ENCODE assay signal across 24 cellular contexts in the genomic region with DNA sequence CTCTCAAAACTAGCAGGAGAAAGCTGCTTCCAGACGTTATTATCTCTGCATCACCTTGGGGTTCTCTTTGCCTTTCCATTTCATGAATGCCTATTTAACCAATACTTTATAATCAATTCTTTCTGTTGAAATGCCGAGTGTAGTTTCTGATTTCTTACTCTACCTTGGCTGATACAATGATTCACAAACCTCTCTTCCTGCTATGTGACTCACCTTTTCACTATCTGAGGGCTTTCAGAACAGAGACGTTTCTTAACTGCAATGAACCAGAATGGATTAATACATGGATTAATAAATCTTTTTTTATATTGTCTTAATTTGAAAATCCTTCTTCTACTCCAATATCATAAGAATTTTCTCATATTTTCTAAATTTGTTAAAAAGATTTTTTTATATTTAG.
"Had no signal": no experiment of that assay in that cellular context is flagged by ENCODE, and none has a peak within 500 bp of the region (broad histone marks: within the 10 kb centered on the region; RNA-seq: fewer than 3 reads in every experiment).

No MANE protein-coding gene starts in this region.

- H3K9ac ChIP-seq: neural progenitor cell had no signal

- ATAC-seq: left lobe of liver; lower lobe of right lung; naive thymus-derived CD8-positive, alpha-beta T cell; sciatic nerve had no signal

- H3K27ac ChIP-seq: coronary artery, lower lobe of right lung, neural progenitor cell, testis, vagina, VCaP had no signal

- H3K4me3 Mint-ChIP-seq: activated naive CD8-positive, alpha-beta T cell treated with anti-CD3 and anti-CD28 coated beads for 36 hours; naive thymus-derived CD8-positive, alpha-beta T cell; neural progenitor cell; T-helper 2 cell treated with Interferon-gamma antibody and Interleukin-4, amounts not matched to agents 5 μg/mL and 100 μg/mL, for 36 hours had no signal

- H3K4me2 ChIP-seq: neural progenitor cell had no signal

- FAIRE-seq: kidney, small intestine had no signal

- DNase-seq: activated CD4-positive, alpha-beta T cell treated with anti-CD3 and anti-CD28 coated beads, Interleukin-2, amount 50 U/mL, for 4 hours; activated CD8-positive, alpha-beta memory T cell treated with anti-CD3 and anti-CD28 coated beads for 24 hours; activated CD8-positive, alpha-beta memory T cell treated with anti-CD3 and anti-CD28 coated beads, Interleukin-2, amount 50 U/mL, for 48 hours; activated effector memory CD4-positive, alpha-beta T cell treated with anti-CD3 and anti-CD28 coated beads, Interleukin-2, amount 50 U/mL, for 16 hours; activated naive CD8-positive, alpha-beta T cell treated with anti-CD3 and anti-CD28 coated beads for 36 hours; activated T-cell treated with anti-CD3 and anti-CD28 coated beads, Interleukin-2, amount 50 U/mL, for 48 hours; amniotic stem cell; cerebellar nuclear complex; erythroblast; foreskin melanocyte; kidney; lower lobe of right lung; naive thymus-derived CD8-positive, alpha-beta T cell; small intestine; stimulated activated CD8-positive, alpha-beta memory T cell treated with anti-CD3 and anti-CD28 coated beads, Interleukin-4, amount 100 ng/mL, for 48 hours; stimulated activated naive CD4-positive, alpha-beta T cell; testis had no signal

- H3K27me3 Mint-ChIP-seq: activated naive CD8-positive, alpha-beta T cell treated with anti-CD3 and anti-CD28 coated beads for 36 hours; naive thymus-derived CD8-positive, alpha-beta T cell had no signal

- H3K27me3 ChIP-seq: neural progenitor cell, testis, vagina had no signal

- H3K4me1 ChIP-seq: lower lobe of right lung, neural progenitor cell, testis, vagina had no signal

- H2AFZ ChIP-seq: neural progenitor cell had no signal

- H3K9me3 ChIP-seq: testis, vagina had no signal

- H3K4me1 Mint-ChIP-seq: neural progenitor cell had no signal

- H3K36me3 ChIP-seq: neural progenitor cell had no signal

- H3K27ac Mint-ChIP-seq: activated naive CD8-positive, alpha-beta T cell treated with anti-CD3 and anti-CD28 coated beads for 36 hours; neural progenitor cell; T-helper 2 cell treated with Interferon-gamma antibody and Interleukin-4, amounts not matched to agents 5 μg/mL and 100 μg/mL, for 36 hours had no signal

- H3K4me3 ChIP-seq: coronary artery, lower lobe of right lung, neural progenitor cell, testis, vagina had no signal
